Comparison of ENCODE assay signal across 23 cellular contexts in genomic region chr2:82498777-82499443, GRCh38.
"Had no signal": no experiment of that assay in that cellular context is flagged by ENCODE, and none has a peak within 500 bp of the region (broad histone marks: within the 10 kb centered on the region; RNA-seq: fewer than 3 reads in every experiment).

No MANE protein-coding gene starts in this region.

- H3K4me3 ChIP-seq: body of pancreas, esophagus squamous epithelium, gastroesophageal sphincter had no signal

- H3K27me3 ChIP-seq: body of pancreas, esophagus squamous epithelium, gastroesophageal sphincter had no signal

- H3K36me3 ChIP-seq: esophagus squamous epithelium, gastroesophageal sphincter had no signal

- ATAC-seq: activated CD8-positive, alpha-beta T cell treated with anti-CD3 and anti-CD28 coated beads for 36 hours; activated T-cell treated with anti-CD3 and anti-CD28 coated beads, Interleukin-2, amount 50 U/mL, for 4 hours; activated T-helper 17 cell treated with anti-CD3 and anti-CD28 coated beads, Interleukin-2, amount 50 U/mL, for 72 hours; body of pancreas; gastroesophageal sphincter; WTC11 had no signal

- H3K4me1 ChIP-seq: body of pancreas, esophagus squamous epithelium had no signal

- DNase-seq: activated CD4-positive, alpha-beta T cell treated with anti-CD3 and anti-CD28 coated beads for 1 hour; activated CD4-positive, alpha-beta T cell treated with anti-CD3 and anti-CD28 coated beads for 4 hours; activated CD4-positive, alpha-beta T cell treated with anti-CD3 and anti-CD28 coated beads, Interleukin-2, amount 10 ng/mL, durations not matched to agents 7 days and 5 days; activated CD4-positive, alpha-beta T cell treated with anti-CD3 and anti-CD28 coated beads, Interleukin-2, amount 50 U/mL, for 4 hours; activated CD8-positive, alpha-beta memory T cell treated with anti-CD3 and anti-CD28 coated beads for 24 hours; activated CD8-positive, alpha-beta T cell treated with anti-CD3 and anti-CD28 coated beads for 36 hours; activated effector memory CD4-positive, alpha-beta T cell treated with Interleukin-2 at 50 U/mL for 16 hours; activated gamma-delta T cell treated with Interleukin-2 at 50 U/mL for 16 hours; activated naive CD4-positive, alpha-beta T cell treated with anti-CD3 and anti-CD28 coated beads, Interleukin-2, amount 50 U/mL, for 16 hours; activated naive CD4-positive, alpha-beta T cell treated with Interleukin-2 at 50 U/mL for 16 hours; activated T-cell treated with anti-CD3 and anti-CD28 coated beads, Interleukin-2, amount 50 U/mL, for 4 hours; amniotic stem cell; aorta; body of pancreas; caudate nucleus; effector CD8-positive, alpha-beta T cell; esophagus squamous epithelium; foreskin melanocyte; T-helper 2 cell had no signal

- H3K27ac ChIP-seq: body of pancreas, epithelial cell of prostate, esophagus squamous epithelium, gastroesophageal sphincter had no signal
